1 cellular context compared by ENCODE assay signal in the genomic region with DNA sequence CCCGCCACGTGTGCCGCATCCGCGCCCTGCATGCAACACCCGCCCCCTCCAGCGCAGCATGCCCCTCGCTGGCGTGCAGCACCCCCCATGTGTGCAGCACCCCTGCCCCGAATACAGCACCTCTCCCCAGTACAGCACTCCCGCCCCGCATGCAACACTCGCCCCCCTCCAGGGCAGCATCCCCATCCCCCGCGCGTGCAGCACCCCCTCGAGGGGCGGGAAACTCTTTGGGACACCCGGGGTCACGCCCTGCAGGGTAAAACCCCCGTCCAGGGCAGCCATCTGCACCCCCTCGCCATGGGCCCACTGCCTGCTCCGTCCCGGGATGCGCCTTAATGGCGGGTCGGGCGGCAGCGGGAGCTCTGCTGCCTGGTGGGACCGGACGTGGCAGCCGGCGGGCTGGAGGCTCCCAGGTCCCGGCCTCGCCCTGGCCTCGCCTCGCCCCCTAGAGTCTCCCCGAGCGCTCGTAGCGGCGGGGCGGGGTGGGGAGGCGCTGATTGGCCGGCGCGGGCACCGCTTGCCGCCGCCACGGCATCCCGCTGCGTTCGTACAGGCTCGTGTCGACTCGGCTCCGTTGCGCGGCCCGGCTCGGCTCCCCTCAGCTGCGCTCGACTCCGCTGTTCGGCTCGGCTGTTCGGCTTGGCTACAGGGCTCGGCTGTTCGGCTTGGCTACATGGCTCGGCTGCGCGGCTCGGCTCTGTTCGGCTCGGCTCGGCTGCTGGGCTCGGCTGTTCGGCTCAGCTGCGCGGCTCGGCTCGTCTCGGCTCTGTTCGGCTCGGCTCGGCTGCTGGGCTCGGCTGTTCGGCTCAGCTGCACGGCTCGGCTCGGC.
TF ChIP-seq lines count a peak whose summit lies in the region.

No MANE protein-coding gene starts in this region.

TF ChIP-seq in Ishikawa, 13 proteins besides CTCF, POLR2A, EP300 and RAD21:
- peak; percentile 71 for TF ChIP-seq YY1 (IDR thresholded peaks at IDR 0.05; ENCODE audit: low read depth)
- peak; percentile 47; the same call in 1 of the 2 replicates for TF ChIP-seq ZBTB7A (IDR thresholded peaks at IDR 0.05; ENCODE audit: low read depth)
- TF ChIP-seq, protein P1, sequence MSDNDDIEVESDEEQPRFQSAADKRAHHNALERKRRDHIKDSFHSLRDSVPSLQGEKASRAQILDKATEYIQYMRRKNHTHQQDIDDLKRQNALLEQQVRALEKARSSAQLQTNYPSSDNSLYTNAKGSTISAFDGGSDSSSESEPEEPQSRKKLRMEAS (IDR thresholded peaks at IDR 0.05), result peak; percentile 93
- no peak for TF ChIP-seq TEAD4 (IDR thresholded peaks at IDR 0.05)
